Comparison of ENCODE assay signal across 9 cellular contexts in genomic region chr14:49971156-49972141, GRCh38.
DNase-seq lines count a peak whose midpoint lies in the region; ATAC-seq, FAIRE-seq and TF ChIP-seq lines count a peak whose summit lies in the region.
"Had no signal": no experiment of that assay in that cellular context is flagged by ENCODE, and none has a peak within 500 bp of the region (broad histone marks: within the 10 kb centered on the region; RNA-seq: fewer than 3 reads in every experiment).

No MANE protein-coding gene starts in this region.

- FAIRE-seq in K562 (lab: Jason Lieb, UNC), result peak; percentile 57
- FAIRE-seq: islet of Langerhans had no signal

- ATAC-seq in HG03135 (IDR thresholded peaks at IDR 0.05; ENCODE audit: unreplicated experiment) (peak; percentile 95), K562 (peak; percentile 15)

- no peak; a peak in 1 of 4 replicates for TF ChIP-seq RAD21 in K562 (CRISPR knock-in tag; conservative IDR thresholded peaks at IDR 0.05 in 1 of 2, IDR thresholded peaks at IDR 0.05 in 1 of 2)

- H3K27me3 ChIP-seq in K562 (ENCODE audit: control insufficient read depth in 2 of 2, insufficient read depth in 2 of 2, low read length in 2 of 2) (no peaks in the 10 kb centered on the region), muscle layer of duodenum (ENCODE audit: low read depth, low read length) (no peaks in the 10 kb centered on the region), vagina (no peaks in the 10 kb centered on the region)

- no peak for TF ChIP-seq CTCF in C4-2B (conservative IDR thresholded peaks at IDR 0.05)
- no peak for TF ChIP-seq CTCF in K562 (IDR thresholded peaks at IDR 0.05 in 2 of 3, conservative IDR thresholded peaks at IDR 0.05 in 1 of 3; ENCODE audit: insufficient read depth in 2 of 3, low read depth in 1 of 3, low read length in 3 of 3)
- peak in 1 of 3 experiments; percentile 9 for TF ChIP-seq CTCF in vagina (IDR thresholded peaks at IDR 0.05)

- no TSS peak for BruUV-seq in K562 (replicated peaks; lab: Mats Ljungman, UMichigan)

- CTCF ChIA-PET in K562 (lab: Yijun Ruan, JAX; ENCODE audit: low intra/inter-chr PET ratio), result interaction anchor here (1.0 kb wide), 1 partner anchor 109 kb away, joined by 4 read pairs; no protein-coding TSS in a partner anchor

- H3K36me3 ChIP-seq in K562 (ENCODE audit: control insufficient read depth, insufficient read depth, low read length) (no peaks in the 10 kb centered on the region), muscle layer of duodenum (ENCODE audit: control insufficient read depth in 1 of 2, insufficient read depth in 2 of 2, low read length in 2 of 2) (no peaks in the 10 kb centered on the region), vagina (no peaks in the 10 kb centered on the region)

- H3K9me3 ChIP-seq in K562 (replicated peaks; ENCODE audit: control insufficient read depth, insufficient read depth, low read depth, low read length) (no peaks in the 10 kb centered on the region), muscle layer of duodenum (ENCODE audit: control insufficient read depth in 1 of 2, low read length in 2 of 2) (no peaks in the 10 kb centered on the region), vagina (no peaks in the 10 kb centered on the region)

- no peaks in the 10 kb centered on the region for H3K9me1 ChIP-seq in K562 (ENCODE audit: control insufficient read depth, insufficient read depth, low read length)

- no peak for TF ChIP-seq EP300 in K562 (IDR thresholded peaks at IDR 0.05; ENCODE audit: low read length)

- peak; percentile 13 for TF ChIP-seq POLR2A in GM19193 (IDR thresholded peaks at IDR 0.05; ENCODE audit: extremely low read depth, insufficient read depth, insufficient read length)
- TF ChIP-seq POLR2A in Raji (IDR thresholded peaks at IDR 0.05; ENCODE audit: insufficient read depth, low read depth, low read length), result peak; percentile 60
- no peak for TF ChIP-seq POLR2A in K562 (conservative IDR thresholded peaks at IDR 0.05)
- TF ChIP-seq POLR2A in vagina (IDR thresholded peaks at IDR 0.05), result no peak

- no peaks in the 10 kb centered on the region for H3K79me2 ChIP-seq in K562 (ENCODE audit: control insufficient read depth, insufficient read depth, low read length)

- in situ Hi-C loops in K562 (cut with MboI), result no loop called here

- peak in 1 of 4 experiments; percentile 23 for DNase-seq in K562 (ENCODE audit: extremely low read depth in 1 of 4, low spot score in 3 of 4)
- DNase-seq in vagina (ENCODE audit: extremely low spot score in 2 of 2), result no peak
- no peak for DNase-seq in foreskin melanocyte

- no peaks in the 10 kb centered on the region for H4K20me1 ChIP-seq in K562 (replicated peaks; ENCODE audit: control insufficient read depth, insufficient read depth, low read length)

- intact Hi-C loops in K562 (cut with micrococcal nuclease) (loop anchor here (2.0 to 10.0 kb wide), 3 partner anchors 74 to 107 kb away; no protein-coding TSS in a partner anchor), vagina (cut with DNase I) (no loop called here)

- no peak overlapping the region for H3K9ac ChIP-seq in K562 (ENCODE audit: insufficient read depth in 1 of 2, low read depth in 2 of 2, low read length in 2 of 2)

- POLR2A ChIA-PET in K562 (lab: Yijun Ruan, JAX), result interaction anchor here (0.6 to 1.5 kb wide), 9 partner anchors 10 to 332 kb away, joined by 3 to 5 read pairs (median 3); no protein-coding TSS in a partner anchor

- H2AFZ ChIP-seq in K562 (ENCODE audit: low read depth, low read length), result peak overlapping the region; percentile 12; the same call in 1 of the 2 replicates

- H3K4me1 ChIP-seq in K562 (replicated peaks in 1 of 2; ENCODE audit: control insufficient read depth in 2 of 2, insufficient read depth in 2 of 2, low read length in 2 of 2) (peaks cover 0 to 32% of the 10 kb centered on the region in 2 experiments; a peak in 4 of 5 replicates), muscle layer of duodenum (ENCODE audit: control insufficient read depth in 1 of 2, insufficient read depth in 2 of 2, low read length in 2 of 2) (peaks cover 32% of the 10 kb centered on the region in 2 donors), vagina (peaks cover 63% of the 10 kb centered on the region)

- WGBS in K562 (ENCODE audit: insufficient coverage, low coverage, missing lambda C conversion rate), result 2% methylated on average over 8 of the region's 9 CpGs

- peak overlapping the region; percentile 37; the same call in 1 of the 2 replicates for H3K27ac ChIP-seq in C4-2B
- peak overlapping the region; percentile 90; the same call in 1 of the 3 replicates for H3K27ac ChIP-seq in K562 (ENCODE audit: extremely low read depth, low read depth, low read length)
- H3K27ac ChIP-seq in muscle layer of duodenum (ENCODE audit: low read length), result peak overlapping the region; percentile 81
- peak overlapping the region; percentile 87 for H3K27ac ChIP-seq in vagina

- H3K4me2 ChIP-seq in K562 (ENCODE audit: insufficient read depth, low read length), result peak overlapping the region; percentile 81

- H3K4me3 ChIP-seq in K562 (no peak overlapping the region), muscle layer of duodenum (ENCODE audit: low read depth in 1 of 2, low read length in 2 of 2) (no peak overlapping the region), vagina (peak overlapping the region in 1 of 2 donors; percentile 1)

TF ChIP-seq in K562, 482 proteins besides CTCF, POLR2A, EP300 and RAD21 (continues in another document):
- peak; percentile 46; the same call in 1 of the 2 replicates for TF ChIP-seq MGA (IDR thresholded peaks at IDR 0.05)

Comparison
In these comparisons a context has a peak if more than half of its experiments do, and no peak if none do; other contexts are left out.
1. H3K27ac ChIP-seq: peak in every context shown above with its lines; median percentile 90 in K562; 87 in vagina; 81 in muscle layer of duodenum; 37 in C4-2B.
2. POLR2A ChIP-seq: peak in GM19193 (single experiment) and Raji (single experiment); none in K562 (single experiment) and vagina (0 of 2).